ENCODE assay signal across 7 cellular contexts in the genomic region with DNA sequence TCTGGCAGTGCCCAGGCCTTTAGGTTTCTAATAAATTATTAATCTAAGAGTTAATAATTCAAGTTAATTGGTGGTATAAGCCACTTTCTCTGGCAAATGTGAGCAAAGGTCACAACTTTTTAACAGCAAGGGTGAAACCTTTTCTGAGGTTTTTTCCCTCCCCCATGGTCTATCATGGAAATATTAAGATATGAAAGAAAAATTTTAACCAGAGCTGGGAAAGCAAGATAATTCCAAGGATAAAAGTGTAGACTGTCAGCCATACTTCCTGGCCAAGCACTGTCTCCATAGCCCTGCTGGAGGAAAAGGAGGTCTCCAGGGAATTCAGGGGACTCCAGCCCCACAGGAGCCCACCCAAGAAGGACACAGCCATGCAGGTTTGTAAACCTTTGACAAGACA.
"Had no signal": no experiment of that assay in that cellular context is flagged by ENCODE, and none has a peak within 500 bp of the region (broad histone marks: within the 10 kb centered on the region; RNA-seq: fewer than 3 reads in every experiment).

No MANE protein-coding gene starts in this region.

- H2AFZ ChIP-seq: GM23338 had no signal

- H3K4me2 ChIP-seq: GM23338 had no signal

- FAIRE-seq: H1, H54 had no signal

- H3K27ac ChIP-seq: HL-60 had no signal

- H3K4me3 ChIP-seq: GM23338 had no signal

- ATAC-seq: GM23338 had no signal

- DNase-seq: H9, HCEC 1CT, IMR-90 had no signal
